In genomic region chr18:79524181-79525078, GRCh38 we compare ENCODE assay signal across 8 cellular contexts.
A peak's percentile ranks its signal among the peaks of the same experiment; 100 is the strongest.
DNase-seq lines count a peak whose midpoint lies in the region; ATAC-seq and TF ChIP-seq lines count a peak whose summit lies in the region.

No MANE protein-coding gene starts in this region.

- ATAC-seq in right cardiac atrium (no peak), Right ventricle myocardium superior (ENCODE audit: poor library complexity) (no peak), HG03571 (IDR thresholded peaks at IDR 0.05; ENCODE audit: unreplicated experiment) (peak; percentile 36), foreskin keratinocyte (no peak)
- peak; percentile 37 to 42 for ATAC-seq in activated T-cell treated with anti-CD3 and anti-CD28 coated beads, Interleukin-2, amount 50 U/mL, for 72 hours (replicated peaks in 1 of 2)

- H3K4me1 Mint-ChIP-seq in activated T-cell treated with anti-CD3 and anti-CD28 coated beads, Interleukin-2, amount 50 U/mL, for 72 hours (ENCODE audit: low read depth): peaks cover 81% of the 10 kb centered on the region

- 93% methylated on average over 63 of the region's 63 CpGs for WGBS in right cardiac atrium

- peak overlapping the region; percentile 81 to 86 for H3K4me3 Mint-ChIP-seq in activated T-cell treated with anti-CD3 and anti-CD28 coated beads, Interleukin-2, amount 50 U/mL, for 72 hours

- no peaks in the 10 kb centered on the region for H3K27me3 Mint-ChIP-seq in activated T-cell treated with anti-CD3 and anti-CD28 coated beads, Interleukin-2, amount 50 U/mL, for 72 hours (ENCODE audit: low read depth)

- H3K4me3 ChIP-seq in right cardiac atrium (ENCODE audit: low read length): no peak overlapping the region

- no peaks in the 10 kb centered on the region for H3K27me3 ChIP-seq in right cardiac atrium (ENCODE audit: control insufficient read depth, insufficient read depth)
- no peaks in the 10 kb centered on the region for H3K27me3 ChIP-seq in foreskin keratinocyte

- no peak overlapping the region for H3K27ac ChIP-seq in right cardiac atrium (ENCODE audit: low read length)
- no peak overlapping the region for H3K27ac ChIP-seq in foreskin keratinocyte

- no peak for TF ChIP-seq CTCF in foreskin keratinocyte (conservative IDR thresholded peaks at IDR 0.05)

- peak in 2 of 3 donors; percentile 42 to 64 for DNase-seq in right cardiac atrium
- no peak for DNase-seq in Right ventricle myocardium superior
- peak; percentile 66 to 80 for DNase-seq in activated T-cell treated with anti-CD3 and anti-CD28 coated beads, Interleukin-2, amount 50 U/mL, for 72 hours
- peak in 2 of 3 donors; percentile 47 to 63 for DNase-seq in stimulated activated CD4-positive, alpha-beta T cell treated with anti-CD3 and anti-CD28 coated beads, Interleukin-12 subunit alpha, Interleukin-12 subunit beta, amount 100 ng/mL, for 48 hours (ENCODE audit: low read depth in 2 of 3, low spot score in 1 of 3)
- DNase-seq in SW480 (ENCODE audit: low spot score): no peak
- DNase-seq in foreskin keratinocyte: no peak
- no peak for DNase-seq in dermis blood vessel endothelial cell

- H3K4me1 ChIP-seq in right cardiac atrium (ENCODE audit: control insufficient read depth, insufficient read depth, low read length) (no peaks in the 10 kb centered on the region), foreskin keratinocyte (no peaks in the 10 kb centered on the region)

- H3K36me3 Mint-ChIP-seq in activated T-cell treated with anti-CD3 and anti-CD28 coated beads, Interleukin-2, amount 50 U/mL, for 72 hours (ENCODE audit: insufficient read depth in 2 of 2): peaks cover 4 to 18% of the 10 kb centered on the region in 2 donors

- H3K9me3 ChIP-seq in right cardiac atrium (ENCODE audit: control insufficient read depth, low read length): no peaks in the 10 kb centered on the region

- H3K27ac Mint-ChIP-seq in activated T-cell treated with anti-CD3 and anti-CD28 coated beads, Interleukin-2, amount 50 U/mL, for 72 hours: peak overlapping the region; percentile 57

- no peaks in the 10 kb centered on the region for H3K9me3 Mint-ChIP-seq in activated T-cell treated with anti-CD3 and anti-CD28 coated beads, Interleukin-2, amount 50 U/mL, for 72 hours

- intact Hi-C loops in right cardiac atrium (cut with DNase I) (loop anchor here in 3 of 4 donors (5.0 kb wide), 1 partner anchor 142 kb away; no protein-coding TSS in a partner anchor), Right ventricle myocardium superior (cut with DNase I) (loop anchor here (5.0 kb wide), 1 partner anchor 118 kb away; no protein-coding TSS in a partner anchor)

Comparison
In these comparisons a context has a peak if more than half of its experiments do, and no peak if none do; other contexts are left out.
1. DNase-seq: peak in right cardiac atrium (2 of 3), activated T-cell treated with anti-CD3 and anti-CD28 coated beads, Interleukin-2, amount 50 U/mL, for 72 hours (2 of 2) and stimulated activated CD4-positive, alpha-beta T cell treated with anti-CD3 and anti-CD28 coated beads, Interleukin-12 subunit alpha, Interleukin-12 subunit beta, amount 100 ng/mL, for 48 hours (2 of 3); none in Right ventricle myocardium superior (single experiment), SW480 (single experiment), foreskin keratinocyte (0 of 2) and dermis blood vessel endothelial cell (single experiment).
2. ATAC-seq: peak in HG03571 (single experiment) and activated T-cell treated with anti-CD3 and anti-CD28 coated beads, Interleukin-2, amount 50 U/mL, for 72 hours (2 of 2); none in right cardiac atrium (0 of 2), Right ventricle myocardium superior (single experiment) and foreskin keratinocyte (single experiment).